Comparison of ENCODE assay signal across 11 cellular contexts in genomic region chr5:163489055-163489744, GRCh38. TPM values are rescaled to one million over a fixed set of nuclear protein-coding genes. Genes with fewer than 3 reads are reported as not detected.
A peak's percentile ranks its signal among the peaks of the same experiment; 100 is the strongest.
DNase-seq lines count a peak whose midpoint lies in the region; ATAC-seq and TF ChIP-seq lines count a peak whose summit lies in the region.
"Had no signal": no experiment of that assay in that cellular context is flagged by ENCODE, and none has a peak within 500 bp of the region (broad histone marks: within the 10 kb centered on the region; RNA-seq: fewer than 3 reads in every experiment).

No MANE protein-coding gene starts in this region.

- intact Hi-C loops in left colon (cut with DNase I, micrococcal nuclease) = no loop called here

- no peak overlapping the region for H2AFZ ChIP-seq in GM23338

- TF ChIP-seq CTCF in BE2C (IDR thresholded peaks at IDR 0.05; ENCODE audit: low read depth, low read length) (peak; percentile 49), GM23338 (conservative IDR thresholded peaks at IDR 0.05; ENCODE audit: low read depth in 2 of 2) (peak; percentile 62 to 75), suprapubic skin (IDR thresholded peaks at IDR 0.05) (no peak)

- H3K4me1 Mint-ChIP-seq in GM23338 = peaks cover 3% of the 10 kb centered on the region; the same call in 1 of the 3 replicates

- H3K9me3 ChIP-seq in BE2C (no peaks in the 10 kb centered on the region), suprapubic skin (no peaks in the 10 kb centered on the region)
- H3K9me3 ChIP-seq: HAP-1, prostate gland had no signal

- no peaks in the 10 kb centered on the region for H3F3A ChIP-seq in GM23338 (replicated peaks; ENCODE audit: low read depth)

- no peaks in the 10 kb centered on the region for H3K27me3 Mint-ChIP-seq in GM23338 (ENCODE audit: insufficient read depth, low read depth, poor library complexity)

- H3K4me3 ChIP-seq in BE2C (ENCODE audit: low read depth, low read length) (no peak overlapping the region), GM23338 (no peak overlapping the region), suprapubic skin (no peak overlapping the region)
- H3K4me3 ChIP-seq: HAP-1, prostate gland had no signal

- H3K79me2 ChIP-seq in GM23338 (replicated peaks; ENCODE audit: insufficient read depth) = no peaks in the 10 kb centered on the region; the same call in 1 of the 2 replicates

- H3K4me3 Mint-ChIP-seq in GM23338 = no peak overlapping the region

- no peaks in the 10 kb centered on the region for H3K9me2 ChIP-seq in GM23338 (ENCODE audit: insufficient read depth)

- H3K36me3 ChIP-seq in BE2C = peaks cover 26% of the 10 kb centered on the region
- H3K36me3 ChIP-seq in GM23338 (ENCODE audit: insufficient read depth) = peaks cover 57% of the 10 kb centered on the region
- no peaks in the 10 kb centered on the region for H3K36me3 ChIP-seq in suprapubic skin
- H3K36me3 ChIP-seq: prostate gland had no signal

- H3K9me3 Mint-ChIP-seq in GM23338 = peaks cover 23% of the 10 kb centered on the region

- no peak for TF ChIP-seq EP300 in suprapubic skin (IDR thresholded peaks at IDR 0.05)

- DNase-seq in BE2C (peak; percentile 35), GM23338 (ENCODE audit: low spot score) (peak; percentile 79), UCSD-AML1 (lab: John Stamatoyannopoulos, UW; ENCODE audit: unreplicated experiment) (peak; percentile 14), islet precursor cell (peak; percentile 73), dedifferentiated amniotic fluid mesenchymal stem cell (ENCODE audit: extremely low spot score) (no peak), suprapubic skin (ENCODE audit: low spot score in 2 of 2) (no peak), left colon (no peak)
- DNase-seq: foreskin melanocyte had no signal

- ATAC-seq in GM23338 (peak; percentile 98), left colon (no peak), GM19023 (IDR thresholded peaks at IDR 0.05; ENCODE audit: unreplicated experiment) (no peak)

- H3K27ac ChIP-seq in GM23338 (ENCODE audit: low read depth) = no peak overlapping the region
- H3K27ac ChIP-seq in suprapubic skin = no peak overlapping the region
- H3K27ac ChIP-seq: prostate gland had no signal

- H3K27me3 ChIP-seq in BE2C = no peaks in the 10 kb centered on the region
- no peaks in the 10 kb centered on the region for H3K27me3 ChIP-seq in GM23338 (ENCODE audit: insufficient read depth)
- H3K27me3 ChIP-seq in suprapubic skin = no peaks in the 10 kb centered on the region

- no peak for TF ChIP-seq POLR2A in suprapubic skin (IDR thresholded peaks at IDR 0.05)

- no peak overlapping the region for H3K27ac Mint-ChIP-seq in GM23338

- H4K20me1 ChIP-seq in GM23338 (replicated peaks; ENCODE audit: insufficient read depth) = no peaks in the 10 kb centered on the region

- no peak overlapping the region for H3K4me2 ChIP-seq in GM23338

- H3K4me1 ChIP-seq in BE2C (no peaks in the 10 kb centered on the region; the same call in 1 of the 2 replicates), GM23338 (ENCODE audit: insufficient read depth) (0 out of 2 replicates have a peak, but pooled peaks cover 5% of the 10 kb centered on the region), suprapubic skin (no peaks in the 10 kb centered on the region)
- H3K4me1 ChIP-seq: HAP-1, prostate gland had no signal

- H3K36me3 Mint-ChIP-seq in GM23338 (ENCODE audit: low read depth) = peaks cover 83% of the 10 kb centered on the region

- WGBS in suprapubic skin = 88% methylated on average over 6 of the region's 6 CpGs

TF ChIP-seq in GM23338, 12 proteins besides CTCF, POLR2A, EP300 and RAD21:
- TF ChIP-seq CREB1 (CRISPR knock-in tag; IDR thresholded peaks at IDR 0.05; ENCODE audit: low read depth) = no peak
- no peak for TF ChIP-seq JUNB (IDR thresholded peaks at IDR 0.05; ENCODE audit: unreplicated experiment)
- no peak for TF ChIP-seq EZH2phosphoT487 (IDR thresholded peaks at IDR 0.05; ENCODE audit: unreplicated experiment)
- TF ChIP-seq POLR2AphosphoS5 (IDR thresholded peaks at IDR 0.05; ENCODE audit: low read depth) = no peak
- TF ChIP-seq, protein P1, sequence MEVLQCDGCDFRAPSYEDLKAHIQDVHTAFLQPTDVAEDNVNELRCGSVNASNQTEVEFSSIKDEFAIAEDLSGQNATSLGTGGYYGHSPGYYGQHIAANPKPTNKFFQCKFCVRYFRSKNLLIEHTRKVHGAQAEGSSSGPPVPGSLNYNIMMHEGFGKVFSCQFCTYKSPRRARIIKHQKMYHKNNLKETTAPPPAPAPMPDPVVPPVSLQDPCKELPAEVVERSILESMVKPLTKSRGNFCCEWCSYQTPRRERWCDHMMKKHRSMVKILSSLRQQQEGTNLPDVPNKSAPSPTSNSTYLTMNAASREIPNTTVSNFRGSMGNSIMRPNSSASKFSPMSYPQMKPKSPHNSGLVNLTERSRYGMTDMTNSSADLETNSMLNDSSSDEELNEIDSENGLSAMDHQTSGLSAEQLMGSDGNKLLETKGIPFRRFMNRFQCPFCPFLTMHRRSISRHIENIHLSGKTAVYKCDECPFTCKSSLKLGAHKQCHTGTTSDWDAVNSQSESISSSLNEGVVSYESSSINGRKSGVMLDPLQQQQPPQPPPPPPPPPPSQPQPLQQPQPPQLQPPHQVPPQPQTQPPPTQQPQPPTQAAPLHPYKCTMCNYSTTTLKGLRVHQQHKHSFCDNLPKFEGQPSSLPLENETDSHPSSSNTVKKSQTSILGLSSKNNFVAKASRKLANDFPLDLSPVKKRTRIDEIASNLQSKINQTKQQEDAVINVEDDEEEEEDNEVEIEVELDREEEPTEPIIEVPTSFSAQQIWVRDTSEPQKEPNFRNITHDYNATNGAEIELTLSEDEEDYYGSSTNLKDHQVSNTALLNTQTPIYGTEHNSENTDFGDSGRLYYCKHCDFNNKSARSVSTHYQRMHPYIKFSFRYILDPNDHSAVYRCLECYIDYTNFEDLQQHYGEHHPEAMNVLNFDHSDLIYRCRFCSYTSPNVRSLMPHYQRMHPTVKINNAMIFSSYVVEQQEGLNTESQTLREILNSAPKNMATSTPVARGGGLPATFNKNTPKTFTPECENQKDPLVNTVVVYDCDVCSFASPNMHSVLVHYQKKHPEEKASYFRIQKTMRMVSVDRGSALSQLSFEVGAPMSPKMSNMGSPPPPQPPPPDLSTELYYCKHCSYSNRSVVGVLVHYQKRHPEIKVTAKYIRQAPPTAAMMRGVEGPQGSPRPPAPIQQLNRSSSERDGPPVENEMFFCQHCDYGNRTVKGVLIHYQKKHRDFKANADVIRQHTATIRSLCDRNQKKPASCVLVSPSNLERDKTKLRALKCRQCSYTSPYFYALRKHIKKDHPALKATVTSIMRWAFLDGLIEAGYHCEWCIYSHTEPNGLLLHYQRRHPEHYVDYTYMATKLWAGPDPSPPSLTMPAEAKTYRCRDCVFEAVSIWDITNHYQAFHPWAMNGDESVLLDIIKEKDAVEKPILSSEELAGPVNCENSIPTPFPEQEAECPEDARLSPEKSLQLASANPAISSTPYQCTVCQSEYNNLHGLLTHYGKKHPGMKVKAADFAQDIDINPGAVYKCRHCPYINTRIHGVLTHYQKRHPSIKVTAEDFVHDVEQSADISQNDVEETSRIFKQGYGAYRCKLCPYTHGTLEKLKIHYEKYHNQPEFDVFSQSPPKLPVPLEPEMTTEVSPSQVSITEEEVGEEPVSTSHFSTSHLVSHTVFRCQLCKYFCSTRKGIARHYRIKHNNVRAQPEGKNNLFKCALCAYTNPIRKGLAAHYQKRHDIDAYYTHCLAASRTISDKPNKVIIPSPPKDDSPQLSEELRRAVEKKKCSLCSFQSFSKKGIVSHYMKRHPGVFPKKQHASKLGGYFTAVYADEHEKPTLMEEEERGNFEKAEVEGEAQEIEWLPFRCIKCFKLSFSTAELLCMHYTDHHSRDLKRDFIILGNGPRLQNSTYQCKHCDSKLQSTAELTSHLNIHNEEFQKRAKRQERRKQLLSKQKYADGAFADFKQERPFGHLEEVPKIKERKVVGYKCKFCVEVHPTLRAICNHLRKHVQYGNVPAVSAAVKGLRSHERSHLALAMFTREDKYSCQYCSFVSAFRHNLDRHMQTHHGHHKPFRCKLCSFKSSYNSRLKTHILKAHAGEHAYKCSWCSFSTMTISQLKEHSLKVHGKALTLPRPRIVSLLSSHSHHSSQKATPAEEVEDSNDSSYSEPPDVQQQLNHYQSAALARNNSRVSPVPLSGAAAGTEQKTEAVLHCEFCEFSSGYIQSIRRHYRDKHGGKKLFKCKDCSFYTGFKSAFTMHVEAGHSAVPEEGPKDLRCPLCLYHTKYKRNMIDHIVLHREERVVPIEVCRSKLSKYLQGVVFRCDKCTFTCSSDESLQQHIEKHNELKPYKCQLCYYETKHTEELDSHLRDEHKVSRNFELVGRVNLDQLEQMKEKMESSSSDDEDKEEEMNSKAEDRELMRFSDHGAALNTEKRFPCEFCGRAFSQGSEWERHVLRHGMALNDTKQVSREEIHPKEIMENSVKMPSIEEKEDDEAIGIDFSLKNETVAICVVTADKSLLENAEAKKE (CRISPR knock-in tag; IDR thresholded peaks at IDR 0.05) = no peak

RNA-seq across cellular contexts. Expression of gene MAT2B, which starts 16.2 kb away (rescaled TPM):
- 35.7 TPM for polyA plus RNA-seq in BE2C (2012; ENCODE audit: insufficient read depth, insufficient read length, low read depth)
- total RNA-seq in GM23338 (2014; rRNA removed; shearing (Covaris generic)) = 110 and 120 TPM in 2 replicates
- polyA plus RNA-seq in GM23338 (2016; fragmentation: Nextera tagmentation; extraction: Ambion mirVana) = 75.7 and 81.4 TPM in 2 replicates
- total RNA-seq in suprapubic skin = 10 to 100 TPM; 30.1 to 42.6 (median 33.9) TPM
- total RNA-seq in left colon = 10 to 100 TPM; 63.3 to 69.9 TPM

RNA-seq across cellular contexts. Expression of gene HMMR, which starts 28.8 kb away (rescaled TPM):
- 3.2 TPM for polyA plus RNA-seq in BE2C (2012; ENCODE audit: insufficient read depth, insufficient read length, low read depth)
- 54.8 and 77.9 TPM in 2 replicates for total RNA-seq in GM23338 (2014; rRNA removed; shearing (Covaris generic))
- polyA plus RNA-seq in GM23338 (2016; fragmentation: Nextera tagmentation; extraction: Ambion mirVana) = 120 and 163 TPM in 2 replicates
- total RNA-seq in suprapubic skin = 1 to 10 TPM; 2.2 to 7.9 (median 3.7) TPM
- 1 to 10 TPM; 3.0 to 7.4 TPM for total RNA-seq in left colon

RNA-seq across cellular contexts. Expression of gene NUDCD2, which starts 29.3 kb away (rescaled TPM):
- 134 TPM for polyA plus RNA-seq in BE2C (2012; ENCODE audit: insufficient read depth, insufficient read length, low read depth)
- 14.6 and 23.2 TPM in 2 replicates for total RNA-seq in GM23338 (2014; rRNA removed; shearing (Covaris generic))
- 112 and 123 TPM in 2 replicates for polyA plus RNA-seq in GM23338 (2016; fragmentation: Nextera tagmentation; extraction: Ambion mirVana)
- total RNA-seq in suprapubic skin = 10 to 100 TPM in 1 of 4 donors, 1 to 10 TPM in 3; 4.4 to 19.0 (median 6.1) TPM
- 10 to 100 TPM; 15.9 to 19.1 TPM for total RNA-seq in left colon

RNA-seq across cellular contexts. Expression of gene CCNG1, which starts 51.8 kb away (rescaled TPM):
- polyA plus RNA-seq in BE2C (2012; ENCODE audit: insufficient read depth, insufficient read length, low read depth) = 15.4 TPM
- total RNA-seq in GM23338 (2014; rRNA removed; shearing (Covaris generic)) = 487 and 496 TPM in 2 replicates
- polyA plus RNA-seq in GM23338 (2016; fragmentation: Nextera tagmentation; extraction: Ambion mirVana) = 431 and 489 TPM in 2 replicates
- total RNA-seq in suprapubic skin = 10 to 100 TPM; 76.8 to 85.9 (median 83.6) TPM
- total RNA-seq in left colon = 100 to 1,000 TPM; 162 to 196 TPM

Comparison
In these comparisons a context has a peak if more than half of its experiments do, and no peak if none do; other contexts are left out.
1. DNase-seq: peak in BE2C (single experiment), GM23338 (single experiment), UCSD-AML1 (single experiment) and islet precursor cell (single experiment); none in dedifferentiated amniotic fluid mesenchymal stem cell (single experiment), suprapubic skin (0 of 2) and left colon (0 of 2).
2. CTCF ChIP-seq: peak in BE2C (single experiment) and GM23338 (2 of 2); none in suprapubic skin (0 of 2).